ENCODE assay signal across 1 cellular context in the genomic region with DNA sequence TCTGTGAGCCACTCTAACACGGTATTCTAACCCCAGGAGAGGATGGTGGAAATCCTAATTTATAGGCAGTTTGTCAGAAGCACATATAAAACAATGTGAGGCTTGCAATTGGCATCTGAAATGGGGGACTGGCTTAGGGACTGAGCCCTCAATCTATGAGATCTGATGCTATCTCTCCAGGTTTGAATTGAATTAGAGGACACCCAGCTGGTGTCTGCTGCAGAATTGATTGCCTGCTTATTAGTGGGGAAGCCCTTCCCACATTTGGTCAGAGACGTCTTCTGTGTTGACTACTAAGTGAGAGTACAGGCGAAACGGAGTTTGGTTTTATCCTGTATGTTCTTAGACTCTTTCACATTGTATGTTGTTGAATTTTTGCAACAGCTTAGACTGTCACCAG.
TF ChIP-seq lines count a peak whose summit lies in the region.

No MANE protein-coding gene starts in this region.

TF ChIP-seq in K562, 482 proteins besides CTCF, POLR2A, EP300 and RAD21:
- no peak for TF ChIP-seq MTA3 (IDR thresholded peaks at IDR 0.05; ENCODE audit: borderline replicate concordance)
- TF ChIP-seq SMAD2 (IDR thresholded peaks at IDR 0.05; ENCODE audit: low read depth, low read length) = no peak
TF ChIP-seq in K562: peak in this region for 0.
